1 cellular context compared by ENCODE assay signal in the genomic region with DNA sequence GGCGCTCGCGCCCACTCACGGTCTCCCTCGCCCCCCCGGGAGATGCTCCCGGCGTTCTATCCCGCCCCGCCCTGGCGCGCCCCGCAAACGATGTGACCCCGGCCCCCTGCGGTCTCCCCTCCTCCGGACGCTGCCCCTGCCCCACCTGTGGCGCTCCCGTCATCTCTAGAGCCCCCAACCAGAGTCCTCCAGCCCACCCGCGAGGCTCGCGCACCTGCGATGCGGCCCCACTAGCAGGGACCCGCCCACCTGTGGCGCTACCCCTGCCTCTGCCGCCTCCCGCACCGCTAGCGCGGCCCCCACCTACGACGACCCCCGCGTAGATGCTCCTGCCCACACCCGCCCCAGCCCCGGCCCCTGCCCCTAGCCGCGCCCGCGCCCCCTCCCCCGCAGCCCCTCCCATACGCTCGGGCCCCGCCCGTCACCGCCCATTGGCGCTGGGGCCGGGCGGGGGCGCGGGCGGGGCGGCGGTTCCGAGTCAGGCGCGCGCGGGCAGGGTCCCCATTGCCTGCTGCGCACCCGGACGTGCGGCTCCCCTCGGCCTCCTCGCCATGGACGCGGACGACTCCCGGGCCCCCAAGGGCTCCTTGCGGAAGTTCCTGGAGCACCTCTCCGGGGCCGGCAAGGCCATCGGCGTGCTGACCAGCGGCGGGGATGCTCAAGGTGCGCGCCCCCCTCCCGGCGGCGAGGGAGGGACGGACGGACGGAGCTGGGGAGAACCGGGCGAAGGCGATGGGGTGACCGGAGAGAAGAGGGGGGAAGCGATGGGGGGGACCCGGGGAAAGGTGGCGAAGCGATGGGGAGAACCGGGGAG.
A peak's percentile ranks its signal among the peaks of the same experiment; 100 is the strongest.
TF ChIP-seq lines count a peak whose summit lies in the region.

A gene (plus strand): TSS at position 504 of the 814 bp plus-strand sequence. CDS start 48 bp downstream, at position 552.

TF ChIP-seq in K562, 482 proteins besides CTCF, POLR2A, EP300 and RAD21 (continued from another document and continues in another):
- TF ChIP-seq, protein P1, sequence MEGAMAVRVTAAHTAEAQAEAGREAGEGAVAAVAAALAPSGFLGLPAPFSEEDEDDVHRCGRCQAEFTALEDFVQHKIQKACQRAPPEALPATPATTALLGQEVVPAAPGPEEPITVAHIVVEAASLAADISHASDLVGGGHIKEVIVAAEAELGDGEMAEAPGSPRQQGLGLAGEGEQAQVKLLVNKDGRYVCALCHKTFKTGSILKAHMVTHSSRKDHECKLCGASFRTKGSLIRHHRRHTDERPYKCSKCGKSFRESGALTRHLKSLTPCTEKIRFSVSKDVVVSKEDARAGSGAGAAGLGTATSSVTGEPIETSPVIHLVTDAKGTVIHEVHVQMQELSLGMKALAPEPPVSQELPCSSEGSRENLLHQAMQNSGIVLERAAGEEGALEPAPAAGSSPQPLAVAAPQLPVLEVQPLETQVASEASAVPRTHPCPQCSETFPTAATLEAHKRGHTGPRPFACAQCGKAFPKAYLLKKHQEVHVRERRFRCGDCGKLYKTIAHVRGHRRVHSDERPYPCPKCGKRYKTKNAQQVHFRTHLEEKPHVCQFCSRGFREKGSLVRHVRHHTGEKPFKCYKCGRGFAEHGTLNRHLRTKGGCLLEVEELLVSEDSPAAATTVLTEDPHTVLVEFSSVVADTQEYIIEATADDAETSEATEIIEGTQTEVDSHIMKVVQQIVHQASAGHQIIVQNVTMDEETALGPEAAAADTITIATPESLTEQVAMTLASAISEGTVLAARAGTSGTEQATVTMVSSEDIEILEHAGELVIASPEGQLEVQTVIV (CRISPR knock-in tag; IDR thresholded peaks at IDR 0.05; ENCODE audit: borderline replicate concordance) = no peak
- TF ChIP-seq ATF7 (IDR thresholded peaks at IDR 0.05) (no peak), SRF (CRISPR knock-in tag; IDR thresholded peaks at IDR 0.05) (no peak), ZNF586 (CRISPR knock-in tag; conservative IDR thresholded peaks at IDR 0.05) (no peak), BMI1 (IDR thresholded peaks at IDR 0.05; ENCODE audit: low read length) (no peak), HNRNPH1 (optimal IDR thresholded peaks at IDR 0.05; ENCODE audit: low read depth, low read length) (no peak), MIER1 (IDR thresholded peaks at IDR 0.05; ENCODE audit: low read depth) (no peak), ZNF124 (CRISPR knock-in tag; IDR thresholded peaks at IDR 0.05) (no peak), ZNF75A (CRISPR knock-in tag; IDR thresholded peaks at IDR 0.05) (no peak), TEAD1 (CRISPR knock-in tag; IDR thresholded peaks at IDR 0.05) (no peak), SIX5 (IDR thresholded peaks at IDR 0.05; ENCODE audit: borderline replicate concordance in 1 of 2, insufficient read depth in 1 of 2, low read depth in 1 of 2, low read length in 2 of 2) (no peak), RBM34 (IDR thresholded peaks at IDR 0.05; ENCODE audit: borderline replicate concordance, insufficient read depth, low read length) (no peak), SMARCE1 (IDR thresholded peaks at IDR 0.05) (no peak), NFXL1 (CRISPR knock-in tag; IDR thresholded peaks at IDR 0.05) (no peak), ARHGAP35 (IDR thresholded peaks at IDR 0.05; ENCODE audit: partially characterized antibody) (no peak), HDAC3 (IDR thresholded peaks at IDR 0.05; ENCODE audit: borderline replicate concordance, partially characterized antibody) (no peak), ZNF316 (IDR thresholded peaks at IDR 0.05) (no peak), TBL1XR1 (IDR thresholded peaks at IDR 0.05; ENCODE audit: low read length in 2 of 2) (no peak), ZNF143 (CRISPR knock-in tag; IDR thresholded peaks at IDR 0.05) (no peak), POLR2G (IDR thresholded peaks at IDR 0.05; ENCODE audit: low read depth, low read length) (peak; percentile 88), NFATC3 (IDR thresholded peaks at IDR 0.05) (no peak), NFRKB (IDR thresholded peaks at IDR 0.05; ENCODE audit: low read depth) (no peak), POLR2H (tag; IDR thresholded peaks at IDR 0.05; ENCODE audit: low read depth) (no peak), E2F3 (CRISPR knock-in tag; IDR thresholded peaks at IDR 0.05) (no peak), ZBED1 (IDR thresholded peaks at IDR 0.05) (no peak), ZBTB8A (IDR thresholded peaks at IDR 0.05; ENCODE audit: partially characterized antibody) (no peak), CSDE1 (IDR thresholded peaks at IDR 0.05) (no peak), RHOXF2B (CRISPR knock-in tag; conservative IDR thresholded peaks at IDR 0.05) (no peak), GABPA (tag; conservative IDR thresholded peaks at IDR 0.05; ENCODE audit: low read depth) (no peak), ZNF699 (CRISPR knock-in tag; IDR thresholded peaks at IDR 0.05; ENCODE audit: insufficient replicate concordance) (no peak), ARID2 (IDR thresholded peaks at IDR 0.05) (no peak), LCOR (CRISPR knock-in tag; IDR thresholded peaks at IDR 0.05) (no peak), PTRF (tag; IDR thresholded peaks at IDR 0.05) (no peak), NONO (IDR thresholded peaks at IDR 0.05; ENCODE audit: low read depth in 2 of 2, low read length in 1 of 2) (no peak), DPF2 (IDR thresholded peaks at IDR 0.05) (no peak), MXI1 (IDR thresholded peaks at IDR 0.05; ENCODE audit: low read depth, low read length) (no peak), CC2D1A (IDR thresholded peaks at IDR 0.05) (no peak)
- TF ChIP-seq, protein P2, sequence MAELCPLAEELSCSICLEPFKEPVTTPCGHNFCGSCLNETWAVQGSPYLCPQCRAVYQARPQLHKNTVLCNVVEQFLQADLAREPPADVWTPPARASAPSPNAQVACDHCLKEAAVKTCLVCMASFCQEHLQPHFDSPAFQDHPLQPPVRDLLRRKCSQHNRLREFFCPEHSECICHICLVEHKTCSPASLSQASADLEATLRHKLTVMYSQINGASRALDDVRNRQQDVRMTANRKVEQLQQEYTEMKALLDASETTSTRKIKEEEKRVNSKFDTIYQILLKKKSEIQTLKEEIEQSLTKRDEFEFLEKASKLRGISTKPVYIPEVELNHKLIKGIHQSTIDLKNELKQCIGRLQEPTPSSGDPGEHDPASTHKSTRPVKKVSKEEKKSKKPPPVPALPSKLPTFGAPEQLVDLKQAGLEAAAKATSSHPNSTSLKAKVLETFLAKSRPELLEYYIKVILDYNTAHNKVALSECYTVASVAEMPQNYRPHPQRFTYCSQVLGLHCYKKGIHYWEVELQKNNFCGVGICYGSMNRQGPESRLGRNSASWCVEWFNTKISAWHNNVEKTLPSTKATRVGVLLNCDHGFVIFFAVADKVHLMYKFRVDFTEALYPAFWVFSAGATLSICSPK (IDR thresholded peaks at IDR 0.05; ENCODE audit: borderline replicate concordance) = no peak
- TF ChIP-seq, protein P3, sequence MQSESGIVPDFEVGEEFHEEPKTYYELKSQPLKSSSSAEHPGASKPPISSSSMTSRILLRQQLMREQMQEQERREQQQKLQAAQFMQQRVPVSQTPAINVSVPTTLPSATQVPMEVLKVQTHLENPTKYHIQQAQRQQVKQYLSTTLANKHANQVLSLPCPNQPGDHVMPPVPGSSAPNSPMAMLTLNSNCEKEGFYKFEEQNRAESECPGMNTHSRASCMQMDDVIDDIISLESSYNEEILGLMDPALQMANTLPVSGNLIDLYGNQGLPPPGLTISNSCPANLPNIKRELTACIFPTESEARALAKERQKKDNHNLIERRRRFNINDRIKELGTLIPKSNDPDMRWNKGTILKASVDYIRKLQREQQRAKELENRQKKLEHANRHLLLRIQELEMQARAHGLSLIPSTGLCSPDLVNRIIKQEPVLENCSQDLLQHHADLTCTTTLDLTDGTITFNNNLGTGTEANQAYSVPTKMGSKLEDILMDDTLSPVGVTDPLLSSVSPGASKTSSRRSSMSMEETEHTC (IDR thresholded peaks at IDR 0.05) = no peak
- TF ChIP-seq, protein P4, sequence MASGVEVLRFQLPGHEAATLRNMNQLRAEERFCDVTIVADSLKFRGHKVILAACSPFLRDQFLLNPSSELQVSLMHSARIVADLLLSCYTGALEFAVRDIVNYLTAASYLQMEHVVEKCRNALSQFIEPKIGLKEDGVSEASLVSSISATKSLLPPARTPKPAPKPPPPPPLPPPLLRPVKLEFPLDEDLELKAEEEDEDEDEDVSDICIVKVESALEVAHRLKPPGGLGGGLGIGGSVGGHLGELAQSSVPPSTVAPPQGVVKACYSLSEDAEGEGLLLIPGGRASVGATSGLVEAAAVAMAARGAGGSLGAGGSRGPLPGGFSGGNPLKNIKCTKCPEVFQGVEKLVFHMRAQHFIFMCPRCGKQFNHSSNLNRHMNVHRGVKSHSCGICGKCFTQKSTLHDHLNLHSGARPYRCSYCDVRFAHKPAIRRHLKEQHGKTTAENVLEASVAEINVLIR (CRISPR knock-in tag; IDR thresholded peaks at IDR 0.05) = no peak
- TF ChIP-seq, protein P5, sequence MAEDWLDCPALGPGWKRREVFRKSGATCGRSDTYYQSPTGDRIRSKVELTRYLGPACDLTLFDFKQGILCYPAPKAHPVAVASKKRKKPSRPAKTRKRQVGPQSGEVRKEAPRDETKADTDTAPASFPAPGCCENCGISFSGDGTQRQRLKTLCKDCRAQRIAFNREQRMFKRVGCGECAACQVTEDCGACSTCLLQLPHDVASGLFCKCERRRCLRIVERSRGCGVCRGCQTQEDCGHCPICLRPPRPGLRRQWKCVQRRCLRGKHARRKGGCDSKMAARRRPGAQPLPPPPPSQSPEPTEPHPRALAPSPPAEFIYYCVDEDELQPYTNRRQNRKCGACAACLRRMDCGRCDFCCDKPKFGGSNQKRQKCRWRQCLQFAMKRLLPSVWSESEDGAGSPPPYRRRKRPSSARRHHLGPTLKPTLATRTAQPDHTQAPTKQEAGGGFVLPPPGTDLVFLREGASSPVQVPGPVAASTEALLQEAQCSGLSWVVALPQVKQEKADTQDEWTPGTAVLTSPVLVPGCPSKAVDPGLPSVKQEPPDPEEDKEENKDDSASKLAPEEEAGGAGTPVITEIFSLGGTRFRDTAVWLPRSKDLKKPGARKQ (CRISPR knock-in tag; IDR thresholded peaks at IDR 0.05) = no peak
- TF ChIP-seq, protein P6, sequence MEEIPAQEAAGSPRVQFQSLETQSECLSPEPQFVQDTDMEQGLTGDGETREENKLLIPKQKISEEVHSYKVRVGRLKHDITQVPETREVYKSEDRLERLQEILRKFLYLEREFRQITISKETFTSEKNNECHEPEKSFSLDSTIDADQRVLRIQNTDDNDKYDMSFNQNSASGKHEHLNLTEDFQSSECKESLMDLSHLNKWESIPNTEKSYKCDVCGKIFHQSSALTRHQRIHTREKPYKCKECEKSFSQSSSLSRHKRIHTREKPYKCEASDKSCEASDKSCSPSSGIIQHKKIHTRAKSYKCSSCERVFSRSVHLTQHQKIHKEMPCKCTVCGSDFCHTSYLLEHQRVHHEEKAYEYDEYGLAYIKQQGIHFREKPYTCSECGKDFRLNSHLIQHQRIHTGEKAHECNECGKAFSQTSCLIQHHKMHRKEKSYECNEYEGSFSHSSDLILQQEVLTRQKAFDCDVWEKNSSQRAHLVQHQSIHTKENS (CRISPR knock-in tag; IDR thresholded peaks at IDR 0.05) = no peak
- TF ChIP-seq, protein P7, sequence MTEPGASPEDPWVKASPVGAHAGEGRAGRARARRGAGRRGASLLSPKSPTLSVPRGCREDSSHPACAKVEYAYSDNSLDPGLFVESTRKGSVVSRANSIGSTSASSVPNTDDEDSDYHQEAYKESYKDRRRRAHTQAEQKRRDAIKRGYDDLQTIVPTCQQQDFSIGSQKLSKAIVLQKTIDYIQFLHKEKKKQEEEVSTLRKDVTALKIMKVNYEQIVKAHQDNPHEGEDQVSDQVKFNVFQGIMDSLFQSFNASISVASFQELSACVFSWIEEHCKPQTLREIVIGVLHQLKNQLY (CRISPR knock-in tag; conservative IDR thresholded peaks at IDR 0.05) = no peak
- TF ChIP-seq, protein P8, sequence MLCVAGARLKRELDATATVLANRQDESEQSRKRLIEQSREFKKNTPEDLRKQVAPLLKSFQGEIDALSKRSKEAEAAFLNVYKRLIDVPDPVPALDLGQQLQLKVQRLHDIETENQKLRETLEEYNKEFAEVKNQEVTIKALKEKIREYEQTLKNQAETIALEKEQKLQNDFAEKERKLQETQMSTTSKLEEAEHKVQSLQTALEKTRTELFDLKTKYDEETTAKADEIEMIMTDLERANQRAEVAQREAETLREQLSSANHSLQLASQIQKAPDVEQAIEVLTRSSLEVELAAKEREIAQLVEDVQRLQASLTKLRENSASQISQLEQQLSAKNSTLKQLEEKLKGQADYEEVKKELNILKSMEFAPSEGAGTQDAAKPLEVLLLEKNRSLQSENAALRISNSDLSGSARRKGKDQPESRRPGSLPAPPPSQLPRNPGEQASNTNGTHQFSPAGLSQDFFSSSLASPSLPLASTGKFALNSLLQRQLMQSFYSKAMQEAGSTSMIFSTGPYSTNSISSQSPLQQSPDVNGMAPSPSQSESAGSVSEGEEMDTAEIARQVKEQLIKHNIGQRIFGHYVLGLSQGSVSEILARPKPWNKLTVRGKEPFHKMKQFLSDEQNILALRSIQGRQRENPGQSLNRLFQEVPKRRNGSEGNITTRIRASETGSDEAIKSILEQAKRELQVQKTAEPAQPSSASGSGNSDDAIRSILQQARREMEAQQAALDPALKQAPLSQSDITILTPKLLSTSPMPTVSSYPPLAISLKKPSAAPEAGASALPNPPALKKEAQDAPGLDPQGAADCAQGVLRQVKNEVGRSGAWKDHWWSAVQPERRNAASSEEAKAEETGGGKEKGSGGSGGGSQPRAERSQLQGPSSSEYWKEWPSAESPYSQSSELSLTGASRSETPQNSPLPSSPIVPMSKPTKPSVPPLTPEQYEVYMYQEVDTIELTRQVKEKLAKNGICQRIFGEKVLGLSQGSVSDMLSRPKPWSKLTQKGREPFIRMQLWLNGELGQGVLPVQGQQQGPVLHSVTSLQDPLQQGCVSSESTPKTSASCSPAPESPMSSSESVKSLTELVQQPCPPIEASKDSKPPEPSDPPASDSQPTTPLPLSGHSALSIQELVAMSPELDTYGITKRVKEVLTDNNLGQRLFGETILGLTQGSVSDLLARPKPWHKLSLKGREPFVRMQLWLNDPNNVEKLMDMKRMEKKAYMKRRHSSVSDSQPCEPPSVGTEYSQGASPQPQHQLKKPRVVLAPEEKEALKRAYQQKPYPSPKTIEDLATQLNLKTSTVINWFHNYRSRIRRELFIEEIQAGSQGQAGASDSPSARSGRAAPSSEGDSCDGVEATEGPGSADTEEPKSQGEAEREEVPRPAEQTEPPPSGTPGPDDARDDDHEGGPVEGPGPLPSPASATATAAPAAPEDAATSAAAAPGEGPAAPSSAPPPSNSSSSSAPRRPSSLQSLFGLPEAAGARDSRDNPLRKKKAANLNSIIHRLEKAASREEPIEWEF (CRISPR knock-in tag; IDR thresholded peaks at IDR 0.05) = no peak
- TF ChIP-seq, protein P9, sequence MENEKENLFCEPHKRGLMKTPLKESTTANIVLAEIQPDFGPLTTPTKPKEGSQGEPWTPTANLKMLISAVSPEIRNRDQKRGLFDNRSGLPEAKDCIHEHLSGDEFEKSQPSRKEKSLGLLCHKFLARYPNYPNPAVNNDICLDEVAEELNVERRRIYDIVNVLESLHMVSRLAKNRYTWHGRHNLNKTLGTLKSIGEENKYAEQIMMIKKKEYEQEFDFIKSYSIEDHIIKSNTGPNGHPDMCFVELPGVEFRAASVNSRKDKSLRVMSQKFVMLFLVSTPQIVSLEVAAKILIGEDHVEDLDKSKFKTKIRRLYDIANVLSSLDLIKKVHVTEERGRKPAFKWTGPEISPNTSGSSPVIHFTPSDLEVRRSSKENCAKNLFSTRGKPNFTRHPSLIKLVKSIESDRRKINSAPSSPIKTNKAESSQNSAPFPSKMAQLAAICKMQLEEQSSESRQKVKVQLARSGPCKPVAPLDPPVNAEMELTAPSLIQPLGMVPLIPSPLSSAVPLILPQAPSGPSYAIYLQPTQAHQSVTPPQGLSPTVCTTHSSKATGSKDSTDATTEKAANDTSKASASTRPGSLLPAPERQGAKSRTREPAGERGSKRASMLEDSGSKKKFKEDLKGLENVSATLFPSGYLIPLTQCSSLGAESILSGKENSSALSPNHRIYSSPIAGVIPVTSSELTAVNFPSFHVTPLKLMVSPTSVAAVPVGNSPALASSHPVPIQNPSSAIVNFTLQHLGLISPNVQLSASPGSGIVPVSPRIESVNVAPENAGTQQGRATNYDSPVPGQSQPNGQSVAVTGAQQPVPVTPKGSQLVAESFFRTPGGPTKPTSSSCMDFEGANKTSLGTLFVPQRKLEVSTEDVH (IDR thresholded peaks at IDR 0.05; ENCODE audit: low read depth, partially characterized antibody) = no peak
